Comparison of ENCODE assay signal across 25 cellular contexts in the genomic region with DNA sequence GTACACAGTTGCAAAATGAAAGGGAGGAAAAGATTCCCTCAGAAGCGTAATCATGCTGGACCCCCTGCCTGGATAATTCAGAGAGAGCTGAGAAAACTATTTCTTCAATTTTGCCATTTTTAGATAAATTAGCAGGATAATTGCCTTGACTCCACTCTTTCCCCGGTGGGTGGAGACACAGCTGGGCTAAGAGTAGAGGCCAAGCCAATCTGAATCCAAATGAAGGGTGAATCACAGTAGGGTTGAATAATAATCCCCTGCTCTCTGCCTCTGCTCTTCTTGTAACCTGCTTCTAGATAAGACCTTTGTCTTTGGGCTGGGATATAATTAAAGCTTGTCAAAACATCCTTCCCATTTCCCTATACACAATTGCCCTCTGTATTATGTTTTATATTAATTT.
DNase-seq lines count a peak whose midpoint lies in the region; ATAC-seq, FAIRE-seq and TF ChIP-seq lines count a peak whose summit lies in the region.
"Had no signal": no experiment of that assay in that cellular context is flagged by ENCODE, and none has a peak within 500 bp of the region (broad histone marks: within the 10 kb centered on the region; RNA-seq: fewer than 3 reads in every experiment).

No MANE protein-coding gene starts in this region.

- no peak for ATAC-seq in CD8-positive, alpha-beta T cell
- ATAC-seq in lower lobe of right lung: no peak
- ATAC-seq: psoas muscle, T-helper 17 cell had no signal

- POLR2A ChIA-PET in CD8-positive, alpha-beta T cell (lab: Charles Lee): no interaction called here

- no peaks in the 10 kb centered on the region for H3K79me1 ChIP-seq in H9 (ENCODE audit: insufficient read depth, low read depth, low read length, poor library complexity, severe bottlenecking)
- H3K79me1 ChIP-seq in mesendoderm (ENCODE audit: low read length): no peaks in the 10 kb centered on the region

- H3K23me2 ChIP-seq in H9 (ENCODE audit: insufficient read length, low read depth, low read length, poor library complexity, severe bottlenecking): no peaks in the 10 kb centered on the region

- H2BK12ac ChIP-seq in H9 (ENCODE audit: insufficient read length, low read depth, low read length): no peak overlapping the region

- H4K8ac ChIP-seq in H9 (replicated peaks; ENCODE audit: insufficient read length, low read depth, low read length) (no peak overlapping the region), mesendoderm (ENCODE audit: low read depth, low read length) (no peak overlapping the region)

- no peak overlapping the region for H3K23ac ChIP-seq in H9 (ENCODE audit: insufficient read length, low read depth, low read length)
- no peak overlapping the region for H3K23ac ChIP-seq in mesendoderm (ENCODE audit: low read length)

- H2AK5ac ChIP-seq in H9 (ENCODE audit: insufficient read length, low read length): no peak overlapping the region
- H2AK5ac ChIP-seq in mesendoderm (ENCODE audit: low read length): no peak overlapping the region

- peak overlapping the region; percentile 26 to 90 (median 83); a peak in 4 of 7 replicates for H3K27ac Mint-ChIP-seq in H9
- no peak overlapping the region for H3K27ac Mint-ChIP-seq in CD8-positive, alpha-beta T cell
- H3K27ac Mint-ChIP-seq: activated naive CD8-positive, alpha-beta T cell; CD14-positive monocyte; T-helper 17 cell had no signal

- no peak overlapping the region for H3K14ac ChIP-seq in H9 (ENCODE audit: insufficient read depth, low read length)

- intact Hi-C loops in CD8-positive, alpha-beta T cell (cut with DNase I, micrococcal nuclease): no loop called here
- intact Hi-C loops in lower lobe of right lung (cut with DNase I): no loop called here

- no peak overlapping the region for H3T11ph ChIP-seq in H9 (ENCODE audit: low read length)

- H4K5ac ChIP-seq in H9 (ENCODE audit: insufficient read length, low read depth, low read length) (no peak overlapping the region), mesendoderm (ENCODE audit: low read length) (no peak overlapping the region)

- no peak for FAIRE-seq in GM19239 (lab: Jason Lieb, UNC)

- no peak overlapping the region for H2AFZ ChIP-seq in H9 (ENCODE audit: low read length)

- H3K27ac ChIP-seq in H9 (ENCODE audit: insufficient read length, low read depth, low read length): no peak overlapping the region
- no peak overlapping the region for H3K27ac ChIP-seq in mesendoderm (ENCODE audit: low read depth, low read length)
- no peak overlapping the region for H3K27ac ChIP-seq in CD8-positive, alpha-beta T cell (ENCODE audit: low read depth, low read length)
- no peak overlapping the region for H3K27ac ChIP-seq in lower lobe of right lung
- H3K27ac ChIP-seq: ascending aorta, psoas muscle, RWPE1 had no signal

- H4K91ac ChIP-seq in H9 (ENCODE audit: insufficient read length, low read depth, low read length): no peak overlapping the region

- no CpG with 5 or more reads among the region's 2 CpGs for WGBS in H9 (ENCODE audit: extremely low coverage, insufficient read length, low lambda C conversion rate)
- WGBS in mesendoderm (ENCODE audit: extremely low coverage, insufficient coverage, low lambda C conversion rate): no CpG with 5 or more reads among the region's 2 CpGs

- no peaks in the 10 kb centered on the region for H3K79me2 ChIP-seq in H9 (ENCODE audit: insufficient read depth, low read length)
- H3K79me2 ChIP-seq in mesendoderm (ENCODE audit: control insufficient read depth, insufficient read depth, low read length): no peaks in the 10 kb centered on the region

- TF ChIP-seq CTCF in H9 (conservative IDR thresholded peaks at IDR 0.05): no peak
- TF ChIP-seq CTCF in fibroblast of the aortic adventitia (IDR thresholded peaks at IDR 0.05; ENCODE audit: insufficient read depth, low read length): no peak
- no peak for TF ChIP-seq CTCF in CD8-positive, alpha-beta T cell (IDR thresholded peaks at IDR 0.05)
- no peak for TF ChIP-seq CTCF in lower lobe of right lung (IDR thresholded peaks at IDR 0.05)

- H3K4me1 ChIP-seq in H9 (ENCODE audit: insufficient read depth, low read length) (peaks cover 5% of the 10 kb centered on the region; the same call in 1 of the 2 replicates), NT2/D1 (ENCODE audit: insufficient read depth, insufficient read length) (no peaks in the 10 kb centered on the region), mesendoderm (ENCODE audit: control insufficient read depth, low read depth, low read length) (no peaks in the 10 kb centered on the region), lower lobe of right lung (no peaks in the 10 kb centered on the region)
- H3K4me1 ChIP-seq in CD8-positive, alpha-beta T cell (ENCODE audit: insufficient read depth, low read length): no peaks in the 10 kb centered on the region
- H3K4me1 ChIP-seq: psoas muscle had no signal

- CTCF ChIA-PET in CD8-positive, alpha-beta T cell (lab: Charles Lee): no interaction called here

- H3K9me3 ChIP-seq in H9 (ENCODE audit: control insufficient read depth, low read depth, low read length) (no peaks in the 10 kb centered on the region), NT2/D1 (ENCODE audit: insufficient read depth, low read length) (no peaks in the 10 kb centered on the region), lower lobe of right lung (no peaks in the 10 kb centered on the region)
- no peaks in the 10 kb centered on the region for H3K9me3 ChIP-seq in CD8-positive, alpha-beta T cell (ENCODE audit: low read length)
- H3K9me3 ChIP-seq: ascending aorta, psoas muscle, SK-N-SH had no signal

- peak overlapping the region in 1 of 2 experiments; percentile 50; a peak in 2 of 5 replicates for H3K4me3 Mint-ChIP-seq in H9
- H3K4me3 Mint-ChIP-seq in CD8-positive, alpha-beta T cell: no peak overlapping the region
- H3K4me3 Mint-ChIP-seq: activated naive CD8-positive, alpha-beta T cell; CD14-positive monocyte; T-helper 17 cell had no signal

- H2BK20ac ChIP-seq in H9 (ENCODE audit: low read depth, low read length, poor library complexity, severe bottlenecking): no peak overlapping the region

- no peaks in the 10 kb centered on the region; the same call in 1 of the 2 replicates for H3K27me3 Mint-ChIP-seq in H9 (ENCODE audit: low read depth)
- H3K27me3 Mint-ChIP-seq in CD8-positive, alpha-beta T cell (ENCODE audit: low read depth): peaks cover 2% of the 10 kb centered on the region

- peaks cover 15 to 19% of the 10 kb centered on the region in 2 experiments for H3K9me3 Mint-ChIP-seq in H9
- no peaks in the 10 kb centered on the region for H3K9me3 Mint-ChIP-seq in CD8-positive, alpha-beta T cell

- no peaks in the 10 kb centered on the region for H4K20me1 ChIP-seq in H9 (ENCODE audit: control insufficient read depth, insufficient read depth, insufficient read length)

- H3K27me3 ChIP-seq in H9 (ENCODE audit: insufficient read depth, low read length): no peaks in the 10 kb centered on the region
- H3K27me3 ChIP-seq in NT2/D1 (ENCODE audit: insufficient read depth, insufficient read length): no peaks in the 10 kb centered on the region
- H3K27me3 ChIP-seq in mesendoderm (ENCODE audit: insufficient read depth, low read length, poor library complexity): no peaks in the 10 kb centered on the region
- no peaks in the 10 kb centered on the region for H3K27me3 ChIP-seq in CD8-positive, alpha-beta T cell (ENCODE audit: insufficient read depth, low read length)
- no peaks in the 10 kb centered on the region for H3K27me3 ChIP-seq in lower lobe of right lung (ENCODE audit: low read depth)
- H3K27me3 ChIP-seq: ascending aorta had no signal

- H3K18ac ChIP-seq in H9 (ENCODE audit: insufficient read length, low read depth, low read length) (no peak overlapping the region), mesendoderm (ENCODE audit: low read length) (no peak overlapping the region)

- H3K4ac ChIP-seq in H9 (ENCODE audit: low read depth, low read length): no peak overlapping the region
- H3K4ac ChIP-seq in mesendoderm (ENCODE audit: low read depth, low read length): no peak overlapping the region

- DNase-seq in H9 (no peak), NT2/D1 (ENCODE audit: low read depth, low spot score) (peak; percentile 43), fibroblast of the aortic adventitia (ENCODE audit: low read depth) (peak; percentile 20), mesendoderm (peak; percentile 11), lower lobe of right lung (no peak), GM19239 (ENCODE audit: insufficient read length, low spot score) (no peak)
- no peak for DNase-seq in CD8-positive, alpha-beta T cell
- no peak for DNase-seq in activated CD4-positive, CD25-positive, alpha-beta regulatory T cell treated with anti-CD3 and anti-CD28 coated beads, Interleukin-2, amount 50 U/mL, for 72 hours
- DNase-seq: activated CD4-positive, alpha-beta T cell treated with anti-CD3 and anti-CD28 coated beads for 48 hours; activated CD8-positive, alpha-beta memory T cell treated with anti-CD3 and anti-CD28 coated beads for 24 hours; activated effector memory CD4-positive, alpha-beta T cell treated with Interleukin-2 at 50 U/mL for 16 hours; left cardiac atrium; mesenchymal stem cell; NCI-H1048; NCI-H2029 treated with DMSO at 0.1 percent for 48 hours; NCI-H345; NCI-H748 treated with DMSO at 0.1 percent for 48 hours; psoas muscle; SK-N-SH; stimulated activated naive CD4-positive, alpha-beta T cell treated with Interleukin-2 at 50 U/mL for 16 hours; T-helper 17 cell had no signal

- H3K36me3 Mint-ChIP-seq in H9 (ENCODE audit: insufficient read depth in 1 of 3, low read depth in 3 of 3): peaks cover 0 to 22% (median 3%) of the 10 kb centered on the region in 3 experiments; a peak in 5 of 7 replicates
- no peaks in the 10 kb centered on the region for H3K36me3 Mint-ChIP-seq in CD8-positive, alpha-beta T cell
- H3K36me3 Mint-ChIP-seq: activated naive CD8-positive, alpha-beta T cell; CD14-positive monocyte had no signal

- no peak overlapping the region for H2BK120ac ChIP-seq in H9 (ENCODE audit: low read depth, low read length, poor library complexity, severe bottlenecking)
- no peak overlapping the region for H2BK120ac ChIP-seq in mesendoderm (ENCODE audit: low read depth, low read length)

- no peaks in the 10 kb centered on the region for H3K36me3 ChIP-seq in NT2/D1 (ENCODE audit: insufficient read depth, insufficient read length, low read length)
- H3K36me3 ChIP-seq in mesendoderm (ENCODE audit: control insufficient read depth, insufficient read depth, low read length): no peaks in the 10 kb centered on the region
- H3K36me3 ChIP-seq in CD8-positive, alpha-beta T cell (ENCODE audit: insufficient read depth, low read length): no peaks in the 10 kb centered on the region
- H3K36me3 ChIP-seq in lower lobe of right lung: no peaks in the 10 kb centered on the region
- H3K36me3 ChIP-seq: ascending aorta had no signal

- H3K4me2 ChIP-seq in H9 (ENCODE audit: insufficient read depth, insufficient read length, low read length): no peak overlapping the region
- H3K4me2 ChIP-seq in mesendoderm (ENCODE audit: low read length): no peak overlapping the region
- H3K4me2 ChIP-seq: SK-N-SH had no signal

- H2BK15ac ChIP-seq in H9 (ENCODE audit: low read depth, low read length) (no peak overlapping the region), mesendoderm (replicated peaks; ENCODE audit: low read depth) (no peak overlapping the region)

- no peak overlapping the region for H3K56ac ChIP-seq in H9 (ENCODE audit: insufficient read length, low read depth, low read length)
- no peak overlapping the region for H3K56ac ChIP-seq in mesendoderm (ENCODE audit: low read length)

- H3K9ac ChIP-seq in H9 (ENCODE audit: extremely low read depth, insufficient read length, low read length) (no peak overlapping the region), NT2/D1 (ENCODE audit: insufficient read length, low read depth) (no peak overlapping the region), mesendoderm (ENCODE audit: low read length) (no peak overlapping the region)
- H3K9ac ChIP-seq: SK-N-SH had no signal

- H2BK5ac ChIP-seq in H9 (ENCODE audit: insufficient read length, low read length) (no peak overlapping the region), mesendoderm (ENCODE audit: low read length) (no peak overlapping the region)

- peaks cover 29 to 34% of the 10 kb centered on the region in 2 experiments for H3K4me1 Mint-ChIP-seq in H9
- no peaks in the 10 kb centered on the region for H3K4me1 Mint-ChIP-seq in CD8-positive, alpha-beta T cell (ENCODE audit: low read depth)
- H3K4me1 Mint-ChIP-seq: CD14-positive monocyte, T-helper 17 cell had no signal

- no peak overlapping the region for H3K4me3 ChIP-seq in NT2/D1 (ENCODE audit: insufficient read length, low read depth)
- no peak overlapping the region for H3K4me3 ChIP-seq in fibroblast of the aortic adventitia (ENCODE audit: low read depth, low read length)
- no peak overlapping the region for H3K4me3 ChIP-seq in mesendoderm (ENCODE audit: low read length)
- H3K4me3 ChIP-seq in CD8-positive, alpha-beta T cell (ENCODE audit: low read depth, low read length): no peak overlapping the region
- H3K4me3 ChIP-seq in lower lobe of right lung: no peak overlapping the region
- H3K4me3 ChIP-seq: ascending aorta, psoas muscle had no signal

Comparison
In these comparisons a context has a peak if more than half of its experiments do, and no peak if none do; other contexts are left out.
1. DNase-seq: peak in NT2/D1 (single experiment), fibroblast of the aortic adventitia (single experiment) and mesendoderm (single experiment); none in H9 (single experiment), CD8-positive, alpha-beta T cell (0 of 7), activated CD4-positive, CD25-positive, alpha-beta regulatory T cell treated with anti-CD3 and anti-CD28 coated beads, Interleukin-2, amount 50 U/mL, for 72 hours (single experiment), lower lobe of right lung (single experiment) and GM19239 (single experiment).